26 cellular contexts compared by ENCODE assay signal in the genomic region with DNA sequence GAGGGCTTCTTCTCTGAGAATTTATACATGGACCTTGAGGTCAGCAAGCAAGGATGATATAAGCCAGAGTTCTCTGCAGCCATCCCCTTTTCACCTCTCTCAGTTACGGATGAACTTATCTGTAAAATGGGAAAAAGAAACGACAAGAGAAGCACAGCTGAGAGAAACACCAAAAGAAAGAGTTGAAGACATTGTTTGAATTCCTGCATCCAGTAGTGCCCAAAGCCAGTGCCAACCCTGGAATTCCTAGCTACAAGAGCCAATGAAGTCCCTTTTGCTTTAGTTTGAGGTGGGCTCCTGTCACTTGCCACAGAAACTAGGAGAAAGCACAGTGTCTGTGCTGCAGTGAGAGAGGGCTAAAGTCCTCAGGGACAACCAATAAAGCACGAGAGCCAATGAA. TPM values are rescaled to one million over a fixed set of nuclear protein-coding genes. Genes with fewer than 3 reads are reported as not detected.
DNase-seq lines count a peak whose midpoint lies in the region; ATAC-seq and TF ChIP-seq lines count a peak whose summit lies in the region.
"Had no signal": no experiment of that assay in that cellular context is flagged by ENCODE, and none has a peak within 500 bp of the region (broad histone marks: within the 10 kb centered on the region; RNA-seq: fewer than 3 reads in every experiment).

No MANE protein-coding gene starts in this region.

- H3K36me3 ChIP-seq in NT2/D1 (ENCODE audit: insufficient read depth, insufficient read length, low read length) (no peaks in the 10 kb centered on the region), left lung (peaks cover 0 to 6% of the 10 kb centered on the region in 2 donors)
- H3K36me3 ChIP-seq: SJCRH30 had no signal

- no peaks in the 10 kb centered on the region for H3K9me3 ChIP-seq in NT2/D1 (ENCODE audit: insufficient read depth, low read length)
- no peaks in the 10 kb centered on the region for H3K9me3 ChIP-seq in left lung
- H3K9me3 ChIP-seq: BLaER1, SJCRH30 had no signal

- no peak for TF ChIP-seq CTCF in left lung (IDR thresholded peaks at IDR 0.05)

- ATAC-seq in left lung (peak; percentile 3), HG02571 (IDR thresholded peaks at IDR 0.05; ENCODE audit: unreplicated experiment) (no peak), HG03457 (IDR thresholded peaks at IDR 0.05; ENCODE audit: unreplicated experiment) (no peak)
- ATAC-seq: Right ventricle myocardium inferior had no signal

- H3K9ac ChIP-seq in NT2/D1 (ENCODE audit: insufficient read length, low read depth) = no peak overlapping the region
- H3K9ac ChIP-seq: BLaER1 had no signal

- H3K4me3 ChIP-seq in NT2/D1 (ENCODE audit: insufficient read length, low read depth) (no peak overlapping the region), left lung (no peak overlapping the region)
- H3K4me3 ChIP-seq: BLaER1, PC-9, SJCRH30 had no signal

- H3K4me1 ChIP-seq in NT2/D1 (ENCODE audit: insufficient read depth, insufficient read length) (peaks cover 3% of the 10 kb centered on the region), left lung (peaks cover 4 to 38% of the 10 kb centered on the region in 2 donors)
- H3K4me1 ChIP-seq: SJCRH30 had no signal

- DNase-seq in NT2/D1 (ENCODE audit: low read depth, low spot score) = peak; percentile 18
- DNase-seq in caudate nucleus (lab: John Stamatoyannopoulos, UW) = no peak
- DNase-seq in left lung = no peak
- DNase-seq in activated naive CD4-positive, alpha-beta T cell (lab: John Stamatoyannopoulos, UW) = no peak
- DNase-seq in inferior parietal cortex (ENCODE audit: extremely low spot score) = no peak
- DNase-seq: CD4-positive, alpha-beta T cell; COR-L47; DMS53; MM.1S; NCI-H1417; NCI-H1694; NCI-H2081; NCI-H226; NCI-H510A; PC-9; SJCRH30 had no signal

- intact Hi-C loops in left lung (cut with DNase I) = loop anchor here in 1 of 2 donors (10.0 kb wide), 1 partner anchor 201 kb away; no protein-coding TSS in a partner anchor

- H3K27ac ChIP-seq in caudate nucleus (ENCODE audit: low read depth, low read length) (peak overlapping the region; percentile 89), left lung (no peak overlapping the region), temporal lobe (ENCODE audit: low read depth, low read length) (peak overlapping the region; percentile 87)
- H3K27ac ChIP-seq: BLaER1, PC-9, SJCRH30 had no signal

- no peaks in the 10 kb centered on the region for H3K27me3 ChIP-seq in NT2/D1 (ENCODE audit: insufficient read depth, insufficient read length)
- H3K27me3 ChIP-seq in left lung = no peaks in the 10 kb centered on the region
- H3K27me3 ChIP-seq: BLaER1, SJCRH30 had no signal

RNA-seq across cellular contexts. Expression of a gene that starts 6.6 kb away (rescaled TPM):
- 10 to 100 TPM in 1 of 2 donors, 1 to 10 TPM in 1; 7.2 to 13.6 TPM for total RNA-seq in left lung
- 7.6 TPM for total RNA-seq in temporal lobe
- total RNA-seq: G401, RPMI7951 had no signal

RNA-seq across cellular contexts. Expression of a gene that starts 12.1 kb away (rescaled TPM):
- total RNA-seq in left lung = not detected
- total RNA-seq in temporal lobe = not detected
- total RNA-seq: CD4-positive, alpha-beta T cell; Daoy; G401; H7; LHCN-M2; PC-9; Right ventricle myocardium inferior; RPMI7951; SJCRH30 had no signal

RNA-seq across cellular contexts. Expression of a gene that starts 37.1 kb away (rescaled TPM):
- total RNA-seq in left lung (10 to 100 TPM; 17.1 to 32.4 TPM), temporal lobe (48.7 TPM)

Comparison
In these comparisons a context has a peak if more than half of its experiments do, and no peak if none do; other contexts are left out.
1. H3K27ac ChIP-seq: peak in caudate nucleus (single experiment) and temporal lobe (single experiment); none in left lung (0 of 2).